ENCODE assay signal across 8 cellular contexts in genomic region chr4:184267206-184267608, GRCh38. TPM values are rescaled to one million over a fixed set of nuclear protein-coding genes. Genes with fewer than 3 reads are reported as not detected.
A peak's percentile ranks its signal among the peaks of the same experiment; 100 is the strongest.
DNase-seq lines count a peak whose midpoint lies in the region; ATAC-seq and TF ChIP-seq lines count a peak whose summit lies in the region.
"Had no signal": no experiment of that assay in that cellular context is flagged by ENCODE, and none has a peak within 500 bp of the region (broad histone marks: within the 10 kb centered on the region; RNA-seq: fewer than 3 reads in every experiment).

No MANE protein-coding gene starts in this region.

- H3K36me3 ChIP-seq in CD8-positive, alpha-beta T cell (ENCODE audit: insufficient read depth, low read length), result no peaks in the 10 kb centered on the region

- peak overlapping the region; percentile 89 for H3K4me3 Mint-ChIP-seq in CD8-positive, alpha-beta T cell
- H3K4me3 Mint-ChIP-seq in HFFc6, result peak overlapping the region; percentile 77; the same call in 1 of the 2 replicates
- peak overlapping the region; percentile 83 for H3K4me3 Mint-ChIP-seq in activated CD8-positive, alpha-beta T cell treated with anti-CD3 and anti-CD28 coated beads, Interleukin-2, amount 10 ng/mL, durations not matched to agents 7 days and 5 days
- peak overlapping the region; percentile 81 to 95 (median 91) for H3K4me3 Mint-ChIP-seq in naive thymus-derived CD8-positive, alpha-beta T cell

- H3K27me3 Mint-ChIP-seq in CD8-positive, alpha-beta T cell (ENCODE audit: low read depth), result no peaks in the 10 kb centered on the region
- no peaks in the 10 kb centered on the region; the same call in none of the 2 replicates for H3K27me3 Mint-ChIP-seq in HFFc6 (ENCODE audit: insufficient read depth)
- H3K27me3 Mint-ChIP-seq in activated CD8-positive, alpha-beta T cell treated with anti-CD3 and anti-CD28 coated beads, Interleukin-2, amount 10 ng/mL, durations not matched to agents 7 days and 5 days (ENCODE audit: low read depth), result no peaks in the 10 kb centered on the region
- no peaks in the 10 kb centered on the region for H3K27me3 Mint-ChIP-seq in naive thymus-derived CD8-positive, alpha-beta T cell

- DNase-seq in CD8-positive, alpha-beta T cell, result peak in 1 of 7 experiments; percentile 43
- no peak for DNase-seq in HFFc6
- DNase-seq in activated CD8-positive, alpha-beta T cell treated with anti-CD3 and anti-CD28 coated beads, Interleukin-2, amount 10 ng/mL, durations not matched to agents 7 days and 5 days, result peak; percentile 19
- no peak for DNase-seq in naive thymus-derived CD8-positive, alpha-beta T cell
- no peak for DNase-seq in CD1c-positive myeloid dendritic cell (ENCODE audit: extremely low spot score)
- DNase-seq: KG1 had no signal

- TF ChIP-seq CTCF in CD8-positive, alpha-beta T cell (IDR thresholded peaks at IDR 0.05), result no peak
- no peak for TF ChIP-seq CTCF in HFFc6 (IDR thresholded peaks at IDR 0.05)

- H3K9me3 Mint-ChIP-seq in CD8-positive, alpha-beta T cell, result no peaks in the 10 kb centered on the region
- H3K9me3 Mint-ChIP-seq in HFFc6, result no peaks in the 10 kb centered on the region
- H3K9me3 Mint-ChIP-seq in activated CD8-positive, alpha-beta T cell treated with anti-CD3 and anti-CD28 coated beads, Interleukin-2, amount 10 ng/mL, durations not matched to agents 7 days and 5 days (ENCODE audit: insufficient read depth), result no peaks in the 10 kb centered on the region
- H3K9me3 Mint-ChIP-seq in naive thymus-derived CD8-positive, alpha-beta T cell, result peaks cover 0 to 8% (median 0%) of the 10 kb centered on the region in 9 donors

- peaks cover 29% of the 10 kb centered on the region for H3K4me1 Mint-ChIP-seq in CD8-positive, alpha-beta T cell (ENCODE audit: low read depth)
- H3K4me1 Mint-ChIP-seq in HFFc6 (ENCODE audit: low read depth), result peaks cover 74% of the 10 kb centered on the region
- H3K4me1 Mint-ChIP-seq in activated CD8-positive, alpha-beta T cell treated with anti-CD3 and anti-CD28 coated beads, Interleukin-2, amount 10 ng/mL, durations not matched to agents 7 days and 5 days (ENCODE audit: low read depth), result peaks cover 66% of the 10 kb centered on the region
- H3K4me1 Mint-ChIP-seq in naive thymus-derived CD8-positive, alpha-beta T cell, result peaks cover 13 to 41% (median 30%) of the 10 kb centered on the region in 4 donors

- ATAC-seq in CD8-positive, alpha-beta T cell, result no peak
- no peak for ATAC-seq in activated CD8-positive, alpha-beta T cell treated with anti-CD3 and anti-CD28 coated beads, Interleukin-2, amount 10 ng/mL, durations not matched to agents 7 days and 5 days
- ATAC-seq in naive thymus-derived CD8-positive, alpha-beta T cell, result no peak
- ATAC-seq in GM21526 (IDR thresholded peaks at IDR 0.05; ENCODE audit: low FRiP score, unreplicated experiment) (no peak), HG03521 (IDR thresholded peaks at IDR 0.05; ENCODE audit: unreplicated experiment) (no peak)

- peak overlapping the region; percentile 96 for H3K27ac Mint-ChIP-seq in CD8-positive, alpha-beta T cell
- H3K27ac Mint-ChIP-seq in HFFc6, result peak overlapping the region; percentile 89
- H3K27ac Mint-ChIP-seq in activated CD8-positive, alpha-beta T cell treated with anti-CD3 and anti-CD28 coated beads, Interleukin-2, amount 10 ng/mL, durations not matched to agents 7 days and 5 days, result peak overlapping the region; percentile 99
- peak overlapping the region; percentile 87 to 99 (median 96) for H3K27ac Mint-ChIP-seq in naive thymus-derived CD8-positive, alpha-beta T cell

- H3K9me3 ChIP-seq in CD8-positive, alpha-beta T cell (ENCODE audit: low read length), result no peaks in the 10 kb centered on the region

- no peaks in the 10 kb centered on the region for H3K27me3 ChIP-seq in CD8-positive, alpha-beta T cell (ENCODE audit: insufficient read depth, low read length)

- intact Hi-C loops in CD8-positive, alpha-beta T cell (cut with DNase I, micrococcal nuclease), result loop anchor here (5.0 to 10.0 kb wide), 9 partner anchors 118 to 1205 kb away; partner anchors contain the start of genes ACSL1 (in 2 of the 2), CASP3 (in 1 of the 2), CCDC110 (in 1 of the 2) and CENPU (in 1 of the 2)

- H3K36me3 Mint-ChIP-seq in CD8-positive, alpha-beta T cell, result peaks cover 6% of the 10 kb centered on the region
- H3K36me3 Mint-ChIP-seq in HFFc6 (ENCODE audit: low read depth), result no peaks in the 10 kb centered on the region
- H3K36me3 Mint-ChIP-seq in activated CD8-positive, alpha-beta T cell treated with anti-CD3 and anti-CD28 coated beads, Interleukin-2, amount 10 ng/mL, durations not matched to agents 7 days and 5 days (ENCODE audit: low read depth), result no peaks in the 10 kb centered on the region
- H3K36me3 Mint-ChIP-seq in naive thymus-derived CD8-positive, alpha-beta T cell, result peaks cover 0 to 5% (median 4%) of the 10 kb centered on the region in 3 donors

- peak overlapping the region; percentile 80 for H3K27ac ChIP-seq in CD8-positive, alpha-beta T cell (ENCODE audit: low read depth, low read length)

- H3K4me1 ChIP-seq in CD8-positive, alpha-beta T cell (ENCODE audit: insufficient read depth, low read length), result peaks cover 7% of the 10 kb centered on the region

- no peak overlapping the region for H3K4me3 ChIP-seq in CD8-positive, alpha-beta T cell (ENCODE audit: low read depth, low read length)

- POLR2A ChIA-PET in CD8-positive, alpha-beta T cell (lab: Charles Lee), result interaction anchor here (1.0 to 2.2 kb wide), 4 partner anchors 14 to 467 kb away, joined by 3 to 11 read pairs (median 5); partner anchors contain the start of gene IRF2
- POLR2A ChIA-PET in activated CD8-positive, alpha-beta T cell treated with anti-CD3 and anti-CD28 coated beads, Interleukin-2, amount 10 ng/mL, durations not matched to agents 7 days and 5 days (lab: Charles Lee), result interaction anchor here (0.6 to 7.1 kb wide), 8 partner anchors 14 to 380 kb away, joined by 3 to 71 read pairs (median 5); partner anchors contain the start of gene IRF2
- POLR2A ChIA-PET in naive thymus-derived CD8-positive, alpha-beta T cell (lab: Charles Lee), result interaction anchor here (0.6 to 1.1 kb wide), 4 partner anchors 48 to 495 kb away, joined by 3 to 8 read pairs (median 3); partner anchors contain the start of gene IRF2

- CTCF ChIA-PET in CD8-positive, alpha-beta T cell (lab: Charles Lee), result interaction anchor here (1.1 to 8.9 kb wide), 3 partner anchors 14 to 478 kb away, joined by 3 to 66 read pairs (median 6); no protein-coding TSS in a partner anchor
- CTCF ChIA-PET in activated CD8-positive, alpha-beta T cell treated with anti-CD3 and anti-CD28 coated beads, Interleukin-2, amount 10 ng/mL, durations not matched to agents 7 days and 5 days (lab: Charles Lee), result interaction anchor here (0.7 to 10.0 kb wide), 9 partner anchors 15 to 381 kb away, joined by 3 to 191 read pairs (median 10); partner anchors contain the start of genes CASP3, IRF2 and PRIMPOL

RNA-seq across cellular contexts. Expression of gene ENPP6, which starts 49.5 kb away (rescaled TPM):
- total RNA-seq in CD8-positive, alpha-beta T cell, result not detected
- total RNA-seq in HFFc6 (2021; fragmentation: NEBNext Ultra II Directional; extraction: Animal tissue kit (Norgen Biotek cat#: 25700)), result not detected
- under 1 TPM; 0.18 to 0.87 TPM for total RNA-seq in activated CD8-positive, alpha-beta T cell treated with anti-CD3 and anti-CD28 coated beads, Interleukin-2, amount 10 ng/mL, durations not matched to agents 7 days and 5 days
- not detected for total RNA-seq in naive thymus-derived CD8-positive, alpha-beta T cell
- polyA plus RNA-seq in naive thymus-derived CD8-positive, alpha-beta T cell, result under 1 TPM in 1 of 3 donors, not detected in 2; 0.08 TPM
